19 cellular contexts compared by ENCODE assay signal in the genomic region with DNA sequence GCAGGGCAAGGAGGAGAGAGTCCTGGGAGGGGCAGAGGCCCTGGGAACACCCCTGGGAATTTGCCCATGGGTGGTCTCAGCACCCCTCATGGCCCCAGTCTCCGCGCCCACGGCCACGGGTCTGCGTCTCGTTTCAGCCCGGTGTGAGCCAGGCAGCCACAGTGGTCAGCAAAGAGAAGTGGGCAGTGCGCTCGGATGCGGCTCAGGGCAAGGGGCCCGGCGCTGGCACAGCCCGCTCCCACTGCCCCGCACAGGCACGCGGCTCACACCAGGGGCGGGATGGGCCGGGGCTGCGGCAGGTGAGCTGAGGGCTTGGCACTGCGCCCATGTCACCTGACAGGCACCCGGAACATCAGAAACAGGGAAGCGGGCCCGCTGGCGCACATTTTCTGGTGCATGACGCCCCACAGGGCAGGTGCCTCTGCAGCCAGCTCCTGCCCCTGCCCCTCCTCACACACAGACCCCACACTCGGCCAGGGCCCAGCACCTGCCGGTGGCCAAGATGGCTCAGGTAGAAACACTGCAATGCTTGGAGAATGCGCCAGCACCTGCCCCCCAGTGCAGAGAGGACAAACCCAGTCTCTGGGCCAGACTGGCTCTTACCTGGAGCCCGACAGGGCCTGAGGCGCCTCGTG. TPM values are rescaled to one million over a fixed set of nuclear protein-coding genes. Genes with fewer than 3 reads are reported as not detected.
DNase-seq lines count a peak whose midpoint lies in the region; ATAC-seq and TF ChIP-seq lines count a peak whose summit lies in the region.
"Had no signal": no experiment of that assay in that cellular context is flagged by ENCODE, and none has a peak within 500 bp of the region (broad histone marks: within the 10 kb centered on the region; RNA-seq: fewer than 3 reads in every experiment).

No MANE protein-coding gene starts in this region.

- WGBS in sigmoid colon, 2 donors, result 26 to 80% methylated on average over 31 of the region's 31 CpGs

- H3K27me3 ChIP-seq in sigmoid colon, result no peaks in the 10 kb centered on the region

- H3K4me1 Mint-ChIP-seq in dendritic cell treated with granulocyte-macrophage colony-stimulating factor and Interleukin-4, amounts not matched to agents 40 ng/mL and 50 ng/mL, for 4 days (ENCODE audit: low read depth), result peaks cover 21% of the 10 kb centered on the region

- peaks cover 14% of the 10 kb centered on the region for H3K9me3 Mint-ChIP-seq in dendritic cell treated with granulocyte-macrophage colony-stimulating factor and Interleukin-4, amounts not matched to agents 40 ng/mL and 50 ng/mL, for 4 days
- H3K9me3 Mint-ChIP-seq: activated T-helper 17 cell treated with anti-CD3 and anti-CD28 coated beads, Interleukin-2, amount 50 U/mL, for 72 hours had no signal

- TF ChIP-seq POLR2A in sigmoid colon (IDR thresholded peaks at IDR 0.05), result no peak

- no peak for TF ChIP-seq CTCF in sigmoid colon (IDR thresholded peaks at IDR 0.05)

- peak overlapping the region; percentile 16 for H3K27ac Mint-ChIP-seq in dendritic cell treated with granulocyte-macrophage colony-stimulating factor and Interleukin-4, amounts not matched to agents 40 ng/mL and 50 ng/mL, for 4 days
- H3K27ac Mint-ChIP-seq: activated B cell treated with CpG ODN at 0.5 μM for 24 hours; activated naive CD8-positive, alpha-beta T cell; activated T-helper 17 cell treated with anti-CD3 and anti-CD28 coated beads, Interleukin-2, amount 50 U/mL, for 72 hours; type B pancreatic cell had no signal

- intact Hi-C loops in dendritic cell treated with granulocyte-macrophage colony-stimulating factor and Interleukin-4, amounts not matched to agents 40 ng/mL and 50 ng/mL, for 4 days (cut with micrococcal nuclease), result no loop called here
- intact Hi-C loops in sigmoid colon (cut with DNase I), result no loop called here

- no peak for ATAC-seq in HG03159 (IDR thresholded peaks at IDR 0.05; ENCODE audit: unreplicated experiment)
- ATAC-seq: activated T-helper 17 cell treated with anti-CD3 and anti-CD28 coated beads, Interleukin-2, amount 50 U/mL, for 72 hours; psoas muscle had no signal

- H3K27ac ChIP-seq in sigmoid colon, result no peak overlapping the region
- H3K27ac ChIP-seq: C4-2B, psoas muscle had no signal

- no peaks in the 10 kb centered on the region for H3K36me3 ChIP-seq in sigmoid colon

- peaks cover 0 to 14% (median 5%) of the 10 kb centered on the region in 4 donors for H3K4me1 ChIP-seq in sigmoid colon
- H3K4me1 ChIP-seq: psoas muscle had no signal

- peaks cover 1% of the 10 kb centered on the region for H3K27me3 Mint-ChIP-seq in dendritic cell treated with granulocyte-macrophage colony-stimulating factor and Interleukin-4, amounts not matched to agents 40 ng/mL and 50 ng/mL, for 4 days
- H3K27me3 Mint-ChIP-seq: activated B cell treated with CpG ODN at 0.5 μM for 24 hours; activated naive CD8-positive, alpha-beta T cell; activated T-helper 17 cell treated with anti-CD3 and anti-CD28 coated beads, Interleukin-2, amount 50 U/mL, for 72 hours; type B pancreatic cell had no signal

- no peak overlapping the region for H3K4me3 Mint-ChIP-seq in dendritic cell treated with granulocyte-macrophage colony-stimulating factor and Interleukin-4, amounts not matched to agents 40 ng/mL and 50 ng/mL, for 4 days
- H3K4me3 Mint-ChIP-seq: activated B cell treated with CpG ODN at 0.5 μM for 24 hours; activated naive CD8-positive, alpha-beta T cell; activated T-helper 17 cell treated with anti-CD3 and anti-CD28 coated beads, Interleukin-2, amount 50 U/mL, for 72 hours; type B pancreatic cell had no signal

- H3K9me3 ChIP-seq in sigmoid colon, result peaks cover 0 to 7% (median 0%) of the 10 kb centered on the region in 4 donors

- no peak for TF ChIP-seq EP300 in sigmoid colon (IDR thresholded peaks at IDR 0.05)

- DNase-seq in COLO668 (lab: John Stamatoyannopoulos, UW; ENCODE audit: unreplicated experiment) (peak; percentile 95), DMS53 (lab: John Stamatoyannopoulos, UW) (peak; percentile 90), sigmoid colon (peak; percentile 56), NCI-H1417 (lab: John Stamatoyannopoulos, UW) (no peak)
- no peak for DNase-seq in stimulated activated naive CD4-positive, alpha-beta T cell treated with Interleukin-2 at 50 U/mL for 16 hours (lab: John Stamatoyannopoulos, UW)
- DNase-seq: activated B cell treated with CpG ODN at 0.5 μM for 24 hours; Calu3; central memory CD4-positive, alpha-beta T cell; dermis blood vessel endothelial cell; EL; MV-4-11; NCI-H774; psoas muscle had no signal

- peaks cover 44% of the 10 kb centered on the region for H3K36me3 Mint-ChIP-seq in dendritic cell treated with granulocyte-macrophage colony-stimulating factor and Interleukin-4, amounts not matched to agents 40 ng/mL and 50 ng/mL, for 4 days (ENCODE audit: low read depth)

- H3K4me3 ChIP-seq in sigmoid colon, result no peak overlapping the region
- H3K4me3 ChIP-seq: psoas muscle had no signal

RNA-seq across cellular contexts. Expression of a gene that starts 41.9 kb away (rescaled TPM):
- 10 to 100 TPM; 36.4 to 62.0 (median 38.7) TPM for total RNA-seq in sigmoid colon
- polyA plus RNA-seq in sigmoid colon, result 10 to 100 TPM; 25.0 to 32.8 (median 27.6) TPM

Comparison
In these comparisons a context has a peak if more than half of its experiments do, and no peak if none do; other contexts are left out.
1. DNase-seq: peak in COLO668 (single experiment), DMS53 (single experiment) and sigmoid colon (single experiment); none in NCI-H1417 (0 of 3) and stimulated activated naive CD4-positive, alpha-beta T cell treated with Interleukin-2 at 50 U/mL for 16 hours (single experiment).